In genomic region chr22:20602589-20603164, GRCh38 we compare ENCODE assay signal across 20 cellular contexts.
"Had no signal": no experiment of that assay in that cellular context is flagged by ENCODE, and none has a peak within 500 bp of the region (broad histone marks: within the 10 kb centered on the region; RNA-seq: fewer than 3 reads in every experiment).

No MANE protein-coding gene starts in this region.

- DNase-seq: activated CD4-positive, alpha-beta T cell treated with anti-CD3 and anti-CD28 coated beads, Interleukin-2, amount 10 ng/mL, durations not matched to agents 7 days and 5 days; activated CD8-positive, alpha-beta memory T cell treated with anti-CD3 and anti-CD28 coated beads, Interleukin-2, amount 10 ng/mL, durations not matched to agents 7 days and 5 days; activated CD8-positive, alpha-beta T cell treated with anti-CD3 and anti-CD28 coated beads for 36 hours; activated gamma-delta T cell; activated T-cell treated with anti-CD3 and anti-CD28 coated beads for 4 hours; anterior cingulate cortex; body of pancreas; dermis blood vessel endothelial cell; effector CD8-positive, alpha-beta T cell; foreskin keratinocyte; kidney; naive B cell; sigmoid colon; stimulated activated CD4-positive, alpha-beta T cell treated with anti-CD3 and anti-CD28 coated beads, Interleukin-15, amount 100 ng/mL, for 24 hours; stomach had no signal

- H3K9me3 ChIP-seq: body of pancreas, sigmoid colon, stomach, suprapubic skin, tibial nerve had no signal

- H3K4me1 ChIP-seq: foreskin keratinocyte, sigmoid colon, tibial nerve had no signal

- FAIRE-seq: kidney had no signal

- H3K27ac ChIP-seq: body of pancreas, foreskin keratinocyte, sigmoid colon, stomach, suprapubic skin, tibial nerve, VCaP had no signal

- H3K4me2 ChIP-seq: smooth muscle cell had no signal

- H3K27me3 ChIP-seq: body of pancreas, suprapubic skin had no signal

- H3K4me3 ChIP-seq: body of pancreas, lung, sigmoid colon, smooth muscle cell, stomach, suprapubic skin, tibial nerve had no signal

- H3K36me3 ChIP-seq: sigmoid colon, stomach, suprapubic skin, tibial nerve had no signal
